In genomic region chr2:158686166-158686792, GRCh38 we compare ENCODE assay signal across 2 cellular contexts.
TF ChIP-seq lines count a peak whose summit lies in the region.

No MANE protein-coding gene starts in this region.

TF ChIP-seq in IMR-90, 13 proteins besides CTCF, POLR2A, EP300 and RAD21:
- TF ChIP-seq USF2 (IDR thresholded peaks at IDR 0.05; ENCODE audit: low read depth, low read length) = 0 out of 2 replicates have a peak, but pooled peaks have one; percentile 7
- peak; percentile 87 for TF ChIP-seq BHLHE40 (IDR thresholded peaks at IDR 0.05; ENCODE audit: low read depth, low read length)
- peak; percentile 28; the same call in 1 of the 2 replicates for TF ChIP-seq MXI1 (IDR thresholded peaks at IDR 0.05; ENCODE audit: borderline replicate concordance, low read depth, low read length)
- no peak for TF ChIP-seq CEBPB (IDR thresholded peaks at IDR 0.05; ENCODE audit: low read depth, low read length)
TF ChIP-seq in IMR-90: peak in this region for 3.

TF ChIP-seq in H1, 55 proteins besides CTCF, POLR2A, EP300 and RAD21:
- TF ChIP-seq NANOG (IDR thresholded peaks at IDR 0.05; ENCODE audit: insufficient read depth, low read depth, low read length, poor library complexity, severe bottlenecking) = no peak
- TF ChIP-seq HDAC2 (IDR thresholded peaks at IDR 0.05; ENCODE audit: borderline replicate concordance in 1 of 2, low read depth in 2 of 2, low read length in 2 of 2) = no peak
- no peak for TF ChIP-seq RBBP5 (IDR thresholded peaks at IDR 0.05; ENCODE audit: borderline replicate concordance, low read depth, low read length)
- no peak for TF ChIP-seq CBX5 (IDR thresholded peaks at IDR 0.05; ENCODE audit: low read depth, low read length)
- no peak for TF ChIP-seq KDM1A (IDR thresholded peaks at IDR 0.05; ENCODE audit: borderline replicate concordance, low read length)
- TF ChIP-seq RNF2 (IDR thresholded peaks at IDR 0.05; ENCODE audit: borderline replicate concordance, low read depth, low read length, missing control alignments, poor library complexity, severe bottlenecking) = no peak
- TF ChIP-seq TCF12 (IDR thresholded peaks at IDR 0.05; ENCODE audit: low read depth, low read length) = no peak
- TF ChIP-seq MAFK (IDR thresholded peaks at IDR 0.05; ENCODE audit: low read depth, low read length) = no peak
- TF ChIP-seq POLR2AphosphoS5 (IDR thresholded peaks at IDR 0.05; ENCODE audit: low read depth, low read length) = no peak
- TF ChIP-seq SP2 (IDR thresholded peaks at IDR 0.05; ENCODE audit: low read length) = no peak
- no peak for TF ChIP-seq CEBPB (IDR thresholded peaks at IDR 0.05; ENCODE audit: low read depth, low read length)
- no peak for TF ChIP-seq CHD7 (IDR thresholded peaks at IDR 0.05; ENCODE audit: insufficient replicate concordance, low read length)
